ENCODE assay signal across 10 cellular contexts in the genomic region with DNA sequence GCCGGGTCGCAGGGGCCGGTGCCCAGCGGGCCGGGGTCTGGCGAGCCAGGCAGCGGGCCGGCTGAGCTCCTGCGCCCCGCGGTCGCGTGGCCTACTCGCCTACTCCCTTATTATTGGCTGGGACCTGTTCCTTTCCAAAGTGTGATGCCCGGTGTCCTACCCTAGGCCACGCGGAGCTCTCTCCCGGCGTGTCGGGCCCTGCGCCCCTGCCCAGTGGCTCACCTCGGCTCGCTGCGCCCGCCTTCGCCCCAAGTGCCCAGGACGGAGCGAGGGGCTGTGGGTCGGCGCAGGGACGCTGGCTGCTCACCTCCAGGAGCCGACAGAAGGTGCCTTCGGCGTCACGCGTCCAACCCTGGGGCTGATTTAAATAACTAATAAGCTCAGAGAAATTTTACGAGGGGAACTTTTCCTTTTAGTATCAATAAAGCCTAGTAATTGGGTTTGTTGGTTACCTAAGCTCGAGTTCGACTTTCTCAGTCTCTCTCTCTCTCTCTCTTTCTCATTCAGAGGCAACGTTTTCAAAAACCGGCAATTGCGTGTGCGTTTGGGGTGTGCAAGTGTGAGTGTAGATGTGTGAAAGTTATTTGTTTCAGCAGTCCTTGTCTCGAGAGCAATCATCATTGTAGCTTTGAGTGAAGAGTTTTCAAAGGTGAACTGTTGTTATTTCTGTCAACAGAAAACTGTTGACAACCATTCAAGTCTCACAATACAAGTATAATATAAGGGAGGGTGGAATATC. TPM values are rescaled to one million over a fixed set of nuclear protein-coding genes. Genes with fewer than 3 reads are reported as not detected.
DNase-seq lines count a peak whose midpoint lies in the region; ATAC-seq and TF ChIP-seq lines count a peak whose summit lies in the region.
"Had no signal": no experiment of that assay in that cellular context is flagged by ENCODE, and none has a peak within 500 bp of the region (broad histone marks: within the 10 kb centered on the region; RNA-seq: fewer than 3 reads in every experiment).

No MANE protein-coding gene starts in this region.

- H3K4me3 ChIP-seq in iPS-18c (ENCODE audit: insufficient read depth, low read depth, low read length) (peak overlapping the region; percentile 64), gastrocnemius medialis (peak overlapping the region; percentile 55 to 86 (median 66)), aorta (ENCODE audit: low read length in 2 of 2) (no peak overlapping the region), SJCRH30 (no peak overlapping the region)

- H3K36me3 Mint-ChIP-seq in activated CD4-positive, alpha-beta T cell treated with anti-CD3 and anti-CD28 coated beads, Interleukin-2, amount 10 ng/mL, durations not matched to agents 24 days and 14 days (ENCODE audit: low read depth), result peaks cover 8% of the 10 kb centered on the region
- H3K36me3 Mint-ChIP-seq in activated T-helper 1 cell treated with anti-CD3 and anti-CD28 coated beads, Interleukin-12 subunit alpha, Interleukin-12 subunit beta, Interleukin-2, Interleukin-4 antibody, amounts not matched to agents 30 ng/mL and 10 ng/mL and 1 ng/mL, durations not matched to agents 14 hours and 24 hours and 36 hours (ENCODE audit: low read depth), result peaks cover 2% of the 10 kb centered on the region

- 14% methylated on average over 44 of the region's 44 CpGs for WGBS in aorta, 2 donors

- no peak for TF ChIP-seq POLR2A in gastrocnemius medialis (IDR thresholded peaks at IDR 0.05)

- H3K9me3 ChIP-seq in iPS-18c (ENCODE audit: control insufficient read depth, insufficient read depth, low read length) (no peaks in the 10 kb centered on the region), gastrocnemius medialis (no peaks in the 10 kb centered on the region), aorta (ENCODE audit: control insufficient read depth, low read length) (no peaks in the 10 kb centered on the region), SJCRH30 (replicated peaks) (no peaks in the 10 kb centered on the region)

- H3K27ac ChIP-seq in gastrocnemius medialis (no peak overlapping the region), aorta (ENCODE audit: low read depth in 1 of 2, low read length in 2 of 2) (no peak overlapping the region), SJCRH30 (no peak overlapping the region)

- H3K36me3 ChIP-seq in gastrocnemius medialis, result no peaks in the 10 kb centered on the region
- H3K36me3 ChIP-seq in aorta (ENCODE audit: control insufficient read depth in 1 of 2, insufficient read depth in 2 of 2, low read length in 1 of 2), result no peaks in the 10 kb centered on the region
- no peaks in the 10 kb centered on the region for H3K36me3 ChIP-seq in SJCRH30

- peaks cover 80% of the 10 kb centered on the region for H3K27me3 Mint-ChIP-seq in activated CD4-positive, alpha-beta T cell treated with anti-CD3 and anti-CD28 coated beads, Interleukin-2, amount 10 ng/mL, durations not matched to agents 24 days and 14 days
- H3K27me3 Mint-ChIP-seq in activated T-helper 1 cell treated with anti-CD3 and anti-CD28 coated beads, Interleukin-12 subunit alpha, Interleukin-12 subunit beta, Interleukin-2, Interleukin-4 antibody, amounts not matched to agents 30 ng/mL and 10 ng/mL and 1 ng/mL, durations not matched to agents 14 hours and 24 hours and 36 hours (ENCODE audit: insufficient read depth), result peaks cover 77% of the 10 kb centered on the region

- ATAC-seq in gastrocnemius medialis, result no peak
- ATAC-seq in aorta (ENCODE audit: low FRiP score), result no peak

- DNase-seq in activated CD4-positive, alpha-beta T cell treated with anti-CD3 and anti-CD28 coated beads, Interleukin-2, amount 10 ng/mL, durations not matched to agents 24 days and 14 days, result no peak
- DNase-seq in activated CD4-positive, alpha-beta T cell treated with anti-CD3 and anti-CD28 coated beads, Interleukin-2, amount 50 U/mL, for 4 hours, result no peak
- no peak for DNase-seq in activated T-helper 1 cell treated with anti-CD3 and anti-CD28 coated beads, Interleukin-12 subunit alpha, Interleukin-12 subunit beta, Interleukin-2, Interleukin-4 antibody, amounts not matched to agents 30 ng/mL and 10 ng/mL and 1 ng/mL, durations not matched to agents 14 hours and 24 hours and 36 hours (ENCODE audit: low spot score)
- DNase-seq in gastrocnemius medialis, result no peak
- no peak for DNase-seq in aorta
- DNase-seq in amygdala (lab: John Stamatoyannopoulos, UW), result no peak
- DNase-seq in SJCRH30, result no peak
- DNase-seq: hippocampal formation, NCI-H1417 treated with DMSO at 0.1 percent for 48 hours had no signal

- H3K9me3 Mint-ChIP-seq in activated CD4-positive, alpha-beta T cell treated with anti-CD3 and anti-CD28 coated beads, Interleukin-2, amount 10 ng/mL, durations not matched to agents 24 days and 14 days, result peaks cover 20% of the 10 kb centered on the region
- H3K9me3 Mint-ChIP-seq in activated T-helper 1 cell treated with anti-CD3 and anti-CD28 coated beads, Interleukin-12 subunit alpha, Interleukin-12 subunit beta, Interleukin-2, Interleukin-4 antibody, amounts not matched to agents 30 ng/mL and 10 ng/mL and 1 ng/mL, durations not matched to agents 14 hours and 24 hours and 36 hours, result peaks cover 4% of the 10 kb centered on the region

- no peak overlapping the region for H3K4me3 Mint-ChIP-seq in activated CD4-positive, alpha-beta T cell treated with anti-CD3 and anti-CD28 coated beads, Interleukin-2, amount 10 ng/mL, durations not matched to agents 24 days and 14 days
- H3K4me3 Mint-ChIP-seq in activated T-helper 1 cell treated with anti-CD3 and anti-CD28 coated beads, Interleukin-12 subunit alpha, Interleukin-12 subunit beta, Interleukin-2, Interleukin-4 antibody, amounts not matched to agents 30 ng/mL and 10 ng/mL and 1 ng/mL, durations not matched to agents 14 hours and 24 hours and 36 hours, result no peak overlapping the region

- H3K27me3 ChIP-seq in gastrocnemius medialis (peaks cover 96 to 97% (median 96%) of the 10 kb centered on the region in 3 donors), aorta (ENCODE audit: control insufficient read depth in 1 of 2, insufficient read depth in 2 of 2, low read length in 1 of 2) (no peaks in the 10 kb centered on the region), SJCRH30 (no peaks in the 10 kb centered on the region)

- H3K4me1 Mint-ChIP-seq in activated CD4-positive, alpha-beta T cell treated with anti-CD3 and anti-CD28 coated beads, Interleukin-2, amount 10 ng/mL, durations not matched to agents 24 days and 14 days, result peaks cover 13% of the 10 kb centered on the region
- H3K4me1 Mint-ChIP-seq in activated T-helper 1 cell treated with anti-CD3 and anti-CD28 coated beads, Interleukin-12 subunit alpha, Interleukin-12 subunit beta, Interleukin-2, Interleukin-4 antibody, amounts not matched to agents 30 ng/mL and 10 ng/mL and 1 ng/mL, durations not matched to agents 14 hours and 24 hours and 36 hours (ENCODE audit: low read depth), result peaks cover 8% of the 10 kb centered on the region

- no peak for TF ChIP-seq CTCF in gastrocnemius medialis (IDR thresholded peaks at IDR 0.05 in 4 of 5, conservative IDR thresholded peaks at IDR 0.05 in 1 of 5)

- H3K27ac Mint-ChIP-seq in activated CD4-positive, alpha-beta T cell treated with anti-CD3 and anti-CD28 coated beads, Interleukin-2, amount 10 ng/mL, durations not matched to agents 24 days and 14 days, result peak overlapping the region; percentile 74
- peak overlapping the region; percentile 70 for H3K27ac Mint-ChIP-seq in activated T-helper 1 cell treated with anti-CD3 and anti-CD28 coated beads, Interleukin-12 subunit alpha, Interleukin-12 subunit beta, Interleukin-2, Interleukin-4 antibody, amounts not matched to agents 30 ng/mL and 10 ng/mL and 1 ng/mL, durations not matched to agents 14 hours and 24 hours and 36 hours

- H3K4me1 ChIP-seq in gastrocnemius medialis, result peaks cover 17 to 27% of the 10 kb centered on the region in 2 donors
- H3K4me1 ChIP-seq in aorta (ENCODE audit: control insufficient read depth in 1 of 2, insufficient read depth in 2 of 2, low read length in 2 of 2), result no peaks in the 10 kb centered on the region
- no peaks in the 10 kb centered on the region for H3K4me1 ChIP-seq in SJCRH30

- in situ Hi-C loops in gastrocnemius medialis (cut with MboI; ENCODE audit: low sequenced_read_pairs in 4 of 4), result no loop called here

- intact Hi-C loops in activated CD4-positive, alpha-beta T cell treated with anti-CD3 and anti-CD28 coated beads, Interleukin-2, amount 10 ng/mL, durations not matched to agents 24 days and 14 days (cut with micrococcal nuclease), result no loop called here
- intact Hi-C loops in activated T-helper 1 cell treated with anti-CD3 and anti-CD28 coated beads, Interleukin-12 subunit alpha, Interleukin-12 subunit beta, Interleukin-2, Interleukin-4 antibody, amounts not matched to agents 30 ng/mL and 10 ng/mL and 1 ng/mL, durations not matched to agents 14 hours and 24 hours and 36 hours (cut with micrococcal nuclease), result loop anchor here (1.0 kb wide), 1 partner anchor 7 kb away; a partner anchor contains a TSS
- intact Hi-C loops in gastrocnemius medialis (cut with DNase I; ENCODE audit: low total_unique reads) (loop anchor here (10.0 kb wide), 2 partner anchors 1660 to 1760 kb away; a partner anchor contains a TSS), aorta (cut with DNase I) (loop anchor here in 1 of 2 donors (10.0 kb wide), 1 partner anchor 590 kb away; no protein-coding TSS in a partner anchor)

RNA-seq across cellular contexts. Expression of a gene that starts 7.0 kb away (rescaled TPM):
- 0.07 TPM in 1 of 2 replicates, not detected in the other for total RNA-seq in activated CD4-positive, alpha-beta T cell treated with anti-CD3 and anti-CD28 coated beads, Interleukin-2, amount 10 ng/mL, durations not matched to agents 24 days and 14 days
- 0.02 TPM in 1 of 2 replicates, not detected in the other for total RNA-seq in activated T-helper 1 cell treated with anti-CD3 and anti-CD28 coated beads, Interleukin-12 subunit alpha, Interleukin-12 subunit beta, Interleukin-2, Interleukin-4 antibody, amounts not matched to agents 30 ng/mL and 10 ng/mL and 1 ng/mL, durations not matched to agents 14 hours and 24 hours and 36 hours
- total RNA-seq in gastrocnemius medialis, result 1 to 10 TPM; 2.0 to 6.4 (median 4.5) TPM
- 10 to 100 TPM in 1 of 2 donors, 1 to 10 TPM in 1; 9.9 to 14.5 TPM for total RNA-seq in aorta
- 1 to 10 TPM; 1.3 to 1.9 TPM for polyA plus RNA-seq in aorta
- total RNA-seq in SJCRH30 (2014; rRNA removed; shearing (Covaris generic)), result 13.3 and 14.8 TPM in 2 replicates

Comparison
In these comparisons a context has a peak if more than half of its experiments do, and no peak if none do; other contexts are left out.
1. H3K4me3 ChIP-seq: peak in iPS-18c (single experiment) and gastrocnemius medialis (4 of 4); none in aorta (0 of 2) and SJCRH30 (single experiment).